In genomic region chrX:30388325-30388724, GRCh38 we compare ENCODE assay signal across 20 cellular contexts.
DNase-seq lines count a peak whose midpoint lies in the region; ATAC-seq, FAIRE-seq and TF ChIP-seq lines count a peak whose summit lies in the region.
"Had no signal": no experiment of that assay in that cellular context is flagged by ENCODE, and none has a peak within 500 bp of the region (broad histone marks: within the 10 kb centered on the region; RNA-seq: fewer than 3 reads in every experiment).

No MANE protein-coding gene starts in this region.

- H3K79me1 ChIP-seq in IMR-90 (ENCODE audit: low read depth in 1 of 2, low read length in 2 of 2): no peaks in the 10 kb centered on the region

- no peak overlapping the region for H4K5ac ChIP-seq in IMR-90 (ENCODE audit: low read depth, low read length)

- no peak overlapping the region for H2BK15ac ChIP-seq in IMR-90 (ENCODE audit: low read depth, low read length)

- ATAC-seq in HepG2 (no peak), right lobe of liver (no peak), IMR-90 (ENCODE audit: low read depth) (no peak), K562 (no peak)

- H3K36me3 ChIP-seq in HepG2 (replicated peaks in 1 of 2; ENCODE audit: control insufficient read depth in 1 of 2, insufficient read depth in 2 of 2, low read length in 2 of 2): no peaks in the 10 kb centered on the region
- no peaks in the 10 kb centered on the region for H3K36me3 ChIP-seq in right lobe of liver
- no peaks in the 10 kb centered on the region for H3K36me3 ChIP-seq in IMR-90 (ENCODE audit: control insufficient read depth, insufficient read depth, low read length)
- no peaks in the 10 kb centered on the region for H3K36me3 ChIP-seq in K562 (ENCODE audit: control insufficient read depth, insufficient read depth, low read length)
- H3K36me3 ChIP-seq in ascending aorta: no peaks in the 10 kb centered on the region
- H3K36me3 ChIP-seq: BE2C, BLaER1 had no signal

- DNase-seq in HepG2 (ENCODE audit: low spot score): no peak
- no peak for DNase-seq in right lobe of liver
- no peak for DNase-seq in IMR-90
- no peak for DNase-seq in K562 (ENCODE audit: extremely low read depth in 1 of 4, low spot score in 3 of 4)
- no peak for DNase-seq in ascending aorta (ENCODE audit: low spot score in 2 of 2)
- no peak for DNase-seq in D341Med (ENCODE audit: low spot score)
- DNase-seq: ACHN; BE2C; C1 segment of cervical spinal cord; CD4-positive, alpha-beta memory T cell; CD4-positive, CD25-positive, alpha-beta regulatory T cell; CD8-positive, alpha-beta memory T cell; COR-L47; DMS79 treated with DMSO at 0.1 percent for 48 hours; GF-D8 had no signal

- H2BK5ac ChIP-seq in IMR-90 (ENCODE audit: low read depth, low read length, poor library complexity, severe bottlenecking): no peak overlapping the region

- H3K27ac ChIP-seq in HepG2 (ENCODE audit: extremely low read length, insufficient read depth, low read length) (no peak overlapping the region), right lobe of liver (no peak overlapping the region), IMR-90 (ENCODE audit: insufficient read depth, low read length) (no peak overlapping the region), K562 (ENCODE audit: extremely low read depth, low read depth, low read length) (no peak overlapping the region), ascending aorta (no peak overlapping the region)
- H3K27ac ChIP-seq: 22Rv1, BLaER1 had no signal

- H2AFZ ChIP-seq in HepG2 (ENCODE audit: low read length) (no peak overlapping the region), IMR-90 (replicated peaks; ENCODE audit: low read length, poor library complexity) (no peak overlapping the region), K562 (ENCODE audit: low read depth, low read length) (no peak overlapping the region)

- POLR2A ChIA-PET in HepG2 (lab: Yijun Ruan, JAX) (no interaction called here), IMR-90 (lab: Charles Lee; ENCODE audit: unreplicated experiment) (no interaction called here), K562 (lab: Yijun Ruan, JAX) (no interaction called here)

- no peak overlapping the region for H2AK9ac ChIP-seq in IMR-90 (replicated peaks; ENCODE audit: low read depth, low read length, poor library complexity)

- dilution Hi-C loops in IMR-90 (cut with HindIII; ENCODE audit: low sequenced_read_pairs, unreplicated experiment): no loop called here

- H3K79me2 ChIP-seq in HepG2 (ENCODE audit: insufficient read depth, low read length) (no peaks in the 10 kb centered on the region), K562 (ENCODE audit: control insufficient read depth, insufficient read depth, low read length) (no peaks in the 10 kb centered on the region)

- no peaks in the 10 kb centered on the region for H4K20me1 ChIP-seq in HepG2 (ENCODE audit: insufficient read depth, low read length)
- no peaks in the 10 kb centered on the region for H4K20me1 ChIP-seq in IMR-90 (ENCODE audit: insufficient read depth, low read length)
- no peaks in the 10 kb centered on the region for H4K20me1 ChIP-seq in K562 (replicated peaks; ENCODE audit: control insufficient read depth, insufficient read depth, low read length)
- H4K20me1 ChIP-seq: BLaER1 had no signal

- TF ChIP-seq RAD21 in HepG2 (CRISPR knock-in tag; IDR thresholded peaks at IDR 0.05) (no peak), IMR-90 (IDR thresholded peaks at IDR 0.05; ENCODE audit: low read length) (no peak), K562 (CRISPR knock-in tag; conservative IDR thresholded peaks at IDR 0.05 in 1 of 2, IDR thresholded peaks at IDR 0.05 in 1 of 2) (no peak)

- TF ChIP-seq POLR2A in HepG2 (IDR thresholded peaks at IDR 0.05; ENCODE audit: insufficient read depth in 1 of 2, low read depth in 2 of 2, low read length in 2 of 2) (no peak), right lobe of liver (IDR thresholded peaks at IDR 0.05) (no peak), IMR-90 (IDR thresholded peaks at IDR 0.05; ENCODE audit: low read depth, low read length) (no peak), K562 (conservative IDR thresholded peaks at IDR 0.05) (no peak)

- no peak overlapping the region for H3K56ac ChIP-seq in IMR-90 (ENCODE audit: extremely low read depth, insufficient read depth, low read length)

- CTCF ChIA-PET in HepG2 (lab: Yijun Ruan, JAX; ENCODE audit: low intra/inter-chr PET ratio, low total read pairs): no interaction called here
- CTCF ChIA-PET in IMR-90 (lab: Yijun Ruan, JAX): no interaction called here
- CTCF ChIA-PET in K562 (lab: Yijun Ruan, JAX; ENCODE audit: low intra/inter-chr PET ratio): no interaction called here

- H3K4me1 ChIP-seq in HepG2 (ENCODE audit: insufficient read depth, low read length) (no peaks in the 10 kb centered on the region), right lobe of liver (no peaks in the 10 kb centered on the region), IMR-90 (ENCODE audit: control insufficient read depth, insufficient read depth, low read length) (no peaks in the 10 kb centered on the region), K562 (replicated peaks in 1 of 2; ENCODE audit: control insufficient read depth in 2 of 2, insufficient read depth in 2 of 2, low read length in 2 of 2) (no peaks in the 10 kb centered on the region), ascending aorta (no peaks in the 10 kb centered on the region)
- H3K4me1 ChIP-seq: BE2C, BLaER1 had no signal

- no peak overlapping the region for H3K4me3 ChIP-seq in HepG2 (replicated peaks in 1 of 3; ENCODE audit: insufficient read depth in 1 of 3, low read depth in 2 of 3, low read length in 3 of 3)
- no peak overlapping the region for H3K4me3 ChIP-seq in right lobe of liver
- no peak overlapping the region for H3K4me3 ChIP-seq in IMR-90 (ENCODE audit: insufficient read depth, low read depth, low read length)
- H3K4me3 ChIP-seq in K562: no peak overlapping the region
- no peak overlapping the region for H3K4me3 ChIP-seq in ascending aorta
- H3K4me3 ChIP-seq: BLaER1 had no signal

- no peak overlapping the region for H3K18ac ChIP-seq in IMR-90 (ENCODE audit: low read depth, low read length)

- no peak overlapping the region for H4K91ac ChIP-seq in IMR-90 (ENCODE audit: insufficient read depth, low read depth, low read length)

- 31% methylated on average over 3 of the region's 3 CpGs for WGBS in HepG2 (ENCODE audit: low lambda C conversion rate)
- 44% methylated on average over 3 of the region's 3 CpGs for WGBS in right lobe of liver (ENCODE audit: insufficient coverage, low coverage, low lambda C conversion rate, missing lambda C conversion rate)
- no CpG with 5 or more reads among the region's 3 CpGs for WGBS in IMR-90 (ENCODE audit: extremely low coverage in 2 of 2, insufficient read length in 1 of 2), 2 experiments
- WGBS in K562 (ENCODE audit: insufficient coverage, low coverage, missing lambda C conversion rate): 2% methylated on average over 3 of the region's 3 CpGs

- H2BK20ac ChIP-seq in IMR-90 (ENCODE audit: low read depth, low read length): no peak overlapping the region

- no peak overlapping the region for H3K23ac ChIP-seq in IMR-90 (ENCODE audit: low read depth, low read length)

- in situ Hi-C loops in HepG2 (cut with HindIII; ENCODE audit: extremely low pct_ligation_motif_present, low pct_unique_long_range_greater_than_20kb) (no loop called here), IMR-90 (cut with MboI; ENCODE audit: low sequenced_read_pairs) (no loop called here), K562 (cut with MboI) (no loop called here)

- H3K9me3 ChIP-seq in HepG2 (ENCODE audit: low read length) (no peaks in the 10 kb centered on the region), right lobe of liver (no peaks in the 10 kb centered on the region), IMR-90 (ENCODE audit: control insufficient read depth, insufficient read depth, low read length) (no peaks in the 10 kb centered on the region), K562 (replicated peaks; ENCODE audit: control insufficient read depth, insufficient read depth, low read depth, low read length) (no peaks in the 10 kb centered on the region), ascending aorta (no peaks in the 10 kb centered on the region)
- H3K9me3 ChIP-seq: BE2C, BLaER1 had no signal

- H2AK5ac ChIP-seq in IMR-90 (ENCODE audit: low read depth, low read length): no peak overlapping the region

- TF ChIP-seq CTCF in HepG2 (CRISPR knock-in tag; IDR thresholded peaks at IDR 0.05) (no peak), right lobe of liver (IDR thresholded peaks at IDR 0.05) (no peak), IMR-90 (conservative IDR thresholded peaks at IDR 0.05; ENCODE audit: low read depth, low read length) (no peak), K562 (IDR thresholded peaks at IDR 0.05 in 2 of 3, conservative IDR thresholded peaks at IDR 0.05 in 1 of 3; ENCODE audit: insufficient read depth in 2 of 3, low read depth in 1 of 3, low read length in 3 of 3) (no peak), ascending aorta (IDR thresholded peaks at IDR 0.05) (no peak)

- FAIRE-seq in HepG2 (lab: Jason Lieb, UNC) (no peak), K562 (lab: Jason Lieb, UNC) (no peak)
- FAIRE-seq: D721Med, G401.6, GM12891 had no signal

- H2BK120ac ChIP-seq in IMR-90 (ENCODE audit: low read depth, low read length): no peak overlapping the region

- H3K9ac ChIP-seq in HepG2 (ENCODE audit: insufficient read depth, low read depth, low read length) (no peak overlapping the region), IMR-90 (ENCODE audit: low read depth, low read length) (no peak overlapping the region), K562 (ENCODE audit: insufficient read depth in 1 of 2, low read depth in 2 of 2, low read length in 2 of 2) (no peak overlapping the region)
- H3K9ac ChIP-seq: BLaER1 had no signal

- H3K27me3 ChIP-seq in HepG2 (ENCODE audit: control insufficient read depth in 1 of 2, insufficient read depth in 2 of 2, low read length in 2 of 2): no peaks in the 10 kb centered on the region
- H3K27me3 ChIP-seq in right lobe of liver: no peaks in the 10 kb centered on the region
- no peaks in the 10 kb centered on the region for H3K27me3 ChIP-seq in IMR-90 (ENCODE audit: control insufficient read depth, insufficient read depth, low read length)
- H3K27me3 ChIP-seq in K562 (ENCODE audit: control insufficient read depth in 2 of 2, insufficient read depth in 2 of 2, low read length in 2 of 2): no peaks in the 10 kb centered on the region
- H3K27me3 ChIP-seq in ascending aorta: no peaks in the 10 kb centered on the region
- H3K27me3 ChIP-seq: BE2C, BLaER1 had no signal

- no peak overlapping the region for H3K4me2 ChIP-seq in HepG2 (ENCODE audit: low read depth, low read length)
- H3K4me2 ChIP-seq in IMR-90 (ENCODE audit: low read depth, low read length): no peak overlapping the region
- no peak overlapping the region for H3K4me2 ChIP-seq in K562 (ENCODE audit: insufficient read depth, low read length)
- H3K4me2 ChIP-seq: BLaER1 had no signal

- BruUV-seq in HepG2 (replicated peaks; lab: Mats Ljungman, UMichigan) (no TSS peak), IMR-90 (replicated peaks; lab: Mats Ljungman, UMichigan) (no TSS peak), K562 (replicated peaks; lab: Mats Ljungman, UMichigan) (no TSS peak)

- no peak overlapping the region for H4K8ac ChIP-seq in IMR-90 (ENCODE audit: low read depth in 2 of 2, low read length in 2 of 2)

- TF ChIP-seq EP300 in HepG2 (IDR thresholded peaks at IDR 0.05; ENCODE audit: low read depth in 2 of 2, low read length in 2 of 2) (no peak), HepG2 (CRISPR knock-in tag; IDR thresholded peaks at IDR 0.05; ENCODE audit: borderline replicate concordance) (no peak), K562 (IDR thresholded peaks at IDR 0.05; ENCODE audit: low read length) (no peak)

- H3K9me1 ChIP-seq in IMR-90 (ENCODE audit: insufficient read depth, low read length): no peaks in the 10 kb centered on the region
- H3K9me1 ChIP-seq in K562 (ENCODE audit: control insufficient read depth, insufficient read depth, low read length): no peaks in the 10 kb centered on the region

- no peak overlapping the region for H3K14ac ChIP-seq in IMR-90 (replicated peaks; ENCODE audit: low read depth, low read length)

- intact Hi-C loops in HepG2 (cut with micrococcal nuclease; ENCODE audit: unreplicated experiment): no loop called here
- intact Hi-C loops in right lobe of liver (cut with DNase I): no loop called here
- intact Hi-C loops in IMR-90 (cut with micrococcal nuclease): no loop called here
- intact Hi-C loops in K562 (cut with micrococcal nuclease): no loop called here
- intact Hi-C loops in ascending aorta (cut with DNase I): no loop called here

- H3K4ac ChIP-seq in IMR-90 (ENCODE audit: low read depth, low read length): no peak overlapping the region

Comparison
In these comparisons a context has a peak if more than half of its experiments do, and no peak if none do; other contexts are left out.
1. Of the 241 proteins assayed by ChIP-seq in both HepG2 and K562: peak only in HepG2: MAFK; only in K562: MAFG; in both: MAFF; in neither: 238.